Comparison of ENCODE assay signal across 13 cellular contexts in the genomic region with DNA sequence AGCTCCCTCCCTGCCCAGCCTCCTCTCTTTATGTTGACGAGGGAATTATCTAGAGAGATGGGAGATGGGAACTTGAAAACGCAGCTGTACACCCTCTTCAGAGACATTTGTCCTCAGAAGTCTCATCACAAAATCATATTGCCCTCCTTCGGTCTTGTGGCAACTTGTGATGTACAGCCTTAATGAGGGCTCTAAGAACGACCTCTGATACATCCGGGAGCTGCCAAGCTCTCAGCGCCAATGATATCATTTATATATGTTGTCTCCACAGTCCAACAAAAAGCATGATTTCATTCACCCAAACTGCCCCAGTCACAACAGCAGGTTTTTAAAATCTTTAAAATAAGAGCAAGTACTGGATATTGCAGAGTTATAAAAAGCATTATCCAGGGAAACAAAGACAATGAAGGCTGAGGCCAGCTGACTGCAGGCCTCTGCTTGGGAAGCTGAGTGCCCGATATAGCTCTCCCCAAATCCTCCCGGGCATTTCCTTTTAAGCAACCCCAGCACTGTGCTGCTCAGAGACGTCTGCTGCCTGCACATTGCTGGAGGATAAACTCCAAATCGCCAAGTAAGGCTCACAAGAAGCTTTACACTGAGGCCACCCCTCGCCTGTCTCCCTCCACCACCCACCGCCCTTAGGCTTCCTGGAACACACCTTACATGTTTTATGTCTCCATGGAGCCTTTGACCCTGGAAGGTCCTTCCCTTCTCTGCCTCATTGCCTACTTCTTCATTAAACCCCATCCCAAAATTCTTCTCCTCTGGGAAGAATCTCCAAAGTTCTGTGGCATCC.
A peak's percentile ranks its signal among the peaks of the same experiment; 100 is the strongest.
DNase-seq lines count a peak whose midpoint lies in the region; ATAC-seq and TF ChIP-seq lines count a peak whose summit lies in the region.
"Had no signal": no experiment of that assay in that cellular context is flagged by ENCODE, and none has a peak within 500 bp of the region (broad histone marks: within the 10 kb centered on the region; RNA-seq: fewer than 3 reads in every experiment).

No MANE protein-coding gene starts in this region.

- H3K36me3 Mint-ChIP-seq in endodermal cell (ENCODE audit: low read depth) = no peaks in the 10 kb centered on the region
- H3K36me3 Mint-ChIP-seq in nephron (ENCODE audit: low read depth) = no peaks in the 10 kb centered on the region
- H3K36me3 Mint-ChIP-seq: CD14-positive monocyte; CD8-positive, alpha-beta T cell had no signal

- POLR2A ChIA-PET in GM10248 (lab: Yijun Ruan, JAX) = no interaction called here

- H3K9me3 Mint-ChIP-seq in endodermal cell (no peaks in the 10 kb centered on the region), nephron (no peaks in the 10 kb centered on the region)
- H3K9me3 Mint-ChIP-seq: CD8-positive, alpha-beta T cell had no signal

- H3K4me1 Mint-ChIP-seq in endodermal cell (no peaks in the 10 kb centered on the region), nephron (peaks cover 39% of the 10 kb centered on the region)
- H3K4me1 Mint-ChIP-seq: CD14-positive monocyte had no signal

- H3K27me3 Mint-ChIP-seq in endodermal cell (ENCODE audit: insufficient read depth) (peaks cover 20% of the 10 kb centered on the region), nephron (ENCODE audit: low read depth) (peaks cover 13% of the 10 kb centered on the region)

- CTCF ChIA-PET in GM10248 (lab: Yijun Ruan, JAX) = interaction anchor here (0.9 to 1.9 kb wide), 2 partner anchors 118 to 182 kb away, joined by 3 to 4 read pairs; no protein-coding TSS in a partner anchor

- no peak overlapping the region for H3K4me3 ChIP-seq in endodermal cell (ENCODE audit: low read length)
- H3K4me3 ChIP-seq: HAP-1 had no signal

- 90 to 96% methylated on average over 9 to 12 of the region's 12 CpGs for WGBS in endodermal cell (ENCODE audit: insufficient coverage in 1 of 2, insufficient read length in 1 of 2), 2 experiments

- H3K27me3 ChIP-seq in endodermal cell (ENCODE audit: control insufficient read depth, insufficient read depth, low read length, poor library complexity, severe bottlenecking) = no peaks in the 10 kb centered on the region

- H3K4me3 Mint-ChIP-seq in endodermal cell = no peak overlapping the region
- no peak overlapping the region for H3K4me3 Mint-ChIP-seq in nephron
- H3K4me3 Mint-ChIP-seq: CD8-positive, alpha-beta T cell had no signal

- H3K36me3 ChIP-seq in endodermal cell (ENCODE audit: control insufficient read depth, insufficient read depth, low read length) = no peaks in the 10 kb centered on the region
- H3K36me3 ChIP-seq: HAP-1 had no signal

- no peak for ATAC-seq in GM19467 (IDR thresholded peaks at IDR 0.05; ENCODE audit: unreplicated experiment)
- ATAC-seq in HG03039 (IDR thresholded peaks at IDR 0.05; ENCODE audit: unreplicated experiment) = no peak
- ATAC-seq: CD8-positive, alpha-beta T cell had no signal

- TF ChIP-seq CTCF in endodermal cell (conservative IDR thresholded peaks at IDR 0.05) (no peak), nephron (IDR thresholded peaks at IDR 0.05; ENCODE audit: unreplicated experiment in 3 of 3) (no peak), GM10248 (IDR thresholded peaks at IDR 0.05; ENCODE audit: control extremely low read depth, extremely low read depth, low read depth, missing control alignments) (no peak)

- no peak overlapping the region for H3K9ac ChIP-seq in endodermal cell (ENCODE audit: extremely low read depth, low read length, poor library complexity, severe bottlenecking)

- DNase-seq in endodermal cell = peak; percentile 17
- DNase-seq in superior temporal gyrus (ENCODE audit: extremely low spot score) = peak; percentile 13
- no peak for DNase-seq in GM10248 (ENCODE audit: extremely low spot score)
- DNase-seq: COR-L47, DMS153, DMS79 treated with DMSO at 0.1 percent for 48 hours, GDM1 had no signal

- H3K27ac Mint-ChIP-seq in endodermal cell = no peak overlapping the region
- H3K27ac Mint-ChIP-seq in nephron = peak overlapping the region in 2 of 3 experiments; percentile 41 to 57
- H3K27ac Mint-ChIP-seq: CD14-positive monocyte; CD8-positive, alpha-beta T cell had no signal

- no peak overlapping the region for H3K27ac ChIP-seq in endodermal cell (ENCODE audit: low read depth, low read length)

- H3K9me3 ChIP-seq in endodermal cell (ENCODE audit: control insufficient read depth, low read length) = no peaks in the 10 kb centered on the region
- H3K9me3 ChIP-seq: HAP-1 had no signal

- no peaks in the 10 kb centered on the region for H3K4me1 ChIP-seq in endodermal cell (ENCODE audit: control insufficient read depth, insufficient read depth, low read length)
- H3K4me1 ChIP-seq: HAP-1 had no signal
